Comparison of ENCODE assay signal across 10 cellular contexts in the genomic region with DNA sequence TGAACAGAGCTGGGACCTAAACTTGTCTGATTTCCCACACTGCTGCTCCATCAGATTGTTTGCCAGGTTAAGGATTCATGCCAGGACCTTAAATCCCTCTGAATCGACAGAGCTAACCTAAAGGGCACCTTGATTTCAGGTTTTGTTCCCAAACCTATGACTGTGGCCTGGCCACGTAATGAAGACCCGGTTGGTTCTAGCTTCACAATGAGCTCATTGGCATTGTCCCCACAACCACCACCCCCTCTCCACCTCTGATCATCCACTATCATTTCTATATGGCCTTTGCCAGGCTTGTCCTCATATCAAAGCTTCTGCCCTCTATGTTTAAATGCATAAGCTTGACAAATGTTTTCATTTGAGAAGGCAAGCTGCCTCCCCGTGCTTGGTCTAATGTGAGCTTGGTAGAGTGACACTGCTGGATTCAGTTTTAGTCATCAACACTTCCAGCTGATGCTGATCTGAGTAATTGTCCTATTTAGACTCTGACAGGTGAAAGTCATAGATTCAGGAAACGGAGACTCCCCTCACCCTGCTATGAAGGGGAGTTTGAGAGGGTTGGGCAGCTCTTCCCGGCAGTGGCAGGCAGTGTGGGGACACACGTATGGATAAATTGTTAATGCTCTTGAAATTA.
DNase-seq lines count a peak whose midpoint lies in the region; ATAC-seq lines count a peak whose summit lies in the region.
"Had no signal": no experiment of that assay in that cellular context is flagged by ENCODE, and none has a peak within 500 bp of the region (broad histone marks: within the 10 kb centered on the region; RNA-seq: fewer than 3 reads in every experiment).

No MANE protein-coding gene starts in this region.

- intact Hi-C loops in left cardiac atrium (cut with DNase I) = no loop called here

- H4K20me1 ChIP-seq in BLaER1 = no peaks in the 10 kb centered on the region

- H3K9me3 ChIP-seq in BLaER1 = peaks cover 9% of the 10 kb centered on the region

- peak overlapping the region; percentile 51 for H3K4me2 ChIP-seq in BLaER1

- H3K9ac ChIP-seq in BLaER1 = no peak overlapping the region

- no peaks in the 10 kb centered on the region for H3K27me3 ChIP-seq in BLaER1

- H3K4me3 ChIP-seq in BLaER1 = no peak overlapping the region

- peaks cover 42% of the 10 kb centered on the region for H3K4me1 ChIP-seq in BLaER1

- H3K27ac ChIP-seq in BLaER1 = peak overlapping the region; percentile 31; the same call in 1 of the 2 replicates

- ATAC-seq in GM18867 (IDR thresholded peaks at IDR 0.05; ENCODE audit: unreplicated experiment) (peak; percentile 97), HG02571 (IDR thresholded peaks at IDR 0.05; ENCODE audit: unreplicated experiment) (peak; percentile 98), HG03457 (IDR thresholded peaks at IDR 0.05; ENCODE audit: unreplicated experiment) (peak; percentile 85), left cardiac atrium (no peak)

- DNase-seq in GM03348 (ENCODE audit: low spot score) = no peak
- no peak for DNase-seq in NCI-H446 (lab: John Stamatoyannopoulos, UW)
- DNase-seq in SKM-1 (lab: John Stamatoyannopoulos, UW; ENCODE audit: unreplicated experiment) = no peak
- no peak for DNase-seq in left cardiac atrium
- DNase-seq: CD4-positive, alpha-beta T cell; nephron progenitor cell had no signal

- H3K36me3 ChIP-seq in BLaER1 = no peaks in the 10 kb centered on the region

Comparison
In these comparisons a context has a peak if more than half of its experiments do, and no peak if none do; other contexts are left out.
1. ATAC-seq: peak in GM18867 (single experiment), HG02571 (single experiment) and HG03457 (single experiment); none in left cardiac atrium (0 of 2).